ENCODE assay signal across 8 cellular contexts in genomic region chr9:107749787-107750444, GRCh38.
DNase-seq lines count a peak whose midpoint lies in the region; ATAC-seq, FAIRE-seq and TF ChIP-seq lines count a peak whose summit lies in the region.

No MANE protein-coding gene starts in this region.

- H2BK12ac ChIP-seq in H1 (ENCODE audit: low read depth, low read length), result peak overlapping the region; percentile 91; the same call in 1 of the 2 replicates
- peak overlapping the region; percentile 88 to 97 for H2BK12ac ChIP-seq in mesenchymal stem cell (ENCODE audit: low read length in 2 of 2)

- 0 out of 2 replicates have a peak overlapping the region, but pooled peaks have one; percentile 63 for H2AFZ ChIP-seq in H1 (ENCODE audit: low read length)
- H2AFZ ChIP-seq in mesenchymal stem cell (ENCODE audit: low read depth, low read length), result peak overlapping the region; percentile 88

- peak overlapping the region; percentile 81 for H3K18ac ChIP-seq in H1 (ENCODE audit: extremely low read depth, low read length)
- peak overlapping the region; percentile 61 to 77 for H3K18ac ChIP-seq in mesenchymal stem cell (ENCODE audit: low read depth in 1 of 2, low read length in 2 of 2)

- no peaks in the 10 kb centered on the region for H3K27me3 ChIP-seq in H1 (replicated peaks in 1 of 4; ENCODE audit: control insufficient read depth in 3 of 4, extremely low read depth in 1 of 4, insufficient read depth in 3 of 4, low read length in 3 of 4)
- H3K27me3 ChIP-seq in mesenchymal stem cell (ENCODE audit: control insufficient read depth in 1 of 2, insufficient read depth in 1 of 2, low read length in 2 of 2), result no peaks in the 10 kb centered on the region
- no peaks in the 10 kb centered on the region for H3K27me3 ChIP-seq in vagina

- peak overlapping the region; percentile 27 for H4K91ac ChIP-seq in H1 (replicated peaks; ENCODE audit: insufficient read length, low read length)
- H4K91ac ChIP-seq in mesenchymal stem cell (ENCODE audit: low read length), result peak overlapping the region; percentile 93

- H3K4me2 ChIP-seq in H1 (ENCODE audit: insufficient read depth in 1 of 2, low read depth in 2 of 2, low read length in 2 of 2) (no peak overlapping the region), mesenchymal stem cell (ENCODE audit: low read length, poor library complexity, severe bottlenecking) (no peak overlapping the region)

- H2AK5ac ChIP-seq in H1 (ENCODE audit: low read depth, low read length) (peak overlapping the region; percentile 91), mesenchymal stem cell (ENCODE audit: low read length, severe bottlenecking) (peak overlapping the region; percentile 11)

- intact Hi-C loops in vagina (cut with DNase I), result loop anchor here (5.0 kb wide), 1 partner anchor 258 kb away; no protein-coding TSS in a partner anchor

- peak in 1 of 2 experiments; percentile 47; a peak in 1 of 3 replicates for TF ChIP-seq POLR2A in H1 (IDR thresholded peaks at IDR 0.05; ENCODE audit: control extremely low read depth in 1 of 2, low read depth in 2 of 2, low read length in 2 of 2)
- TF ChIP-seq POLR2A in vagina (IDR thresholded peaks at IDR 0.05), result no peak

- H3K79me1 ChIP-seq in H1 (ENCODE audit: low read depth, low read length) (no peaks in the 10 kb centered on the region), mesenchymal stem cell (replicated peaks; ENCODE audit: low read length, poor library complexity, severe bottlenecking) (no peaks in the 10 kb centered on the region)

- DNase-seq in GM04503 (ENCODE audit: low read depth), result peak; percentile 88
- peak; percentile 55 for DNase-seq in NOMO-1 treated with dmso at 0.1 percent for 144 hours (lab: John Stamatoyannopoulos, UW; ENCODE audit: unreplicated experiment)
- DNase-seq in H1 (ENCODE audit: low read depth in 1 of 2, low spot score in 2 of 2), result peak in 1 of 2 experiments; percentile 53
- peak; percentile 87 for DNase-seq in mesenchymal stem cell
- DNase-seq in vagina (ENCODE audit: extremely low spot score in 2 of 2), result peak in 1 of 2 donors; percentile 97
- DNase-seq in NCI-H1694 (lab: John Stamatoyannopoulos, UW), result no peak
- no peak for DNase-seq in retina

- TF ChIP-seq CTCF in H1 (IDR thresholded peaks at IDR 0.05; ENCODE audit: control extremely low read depth in 1 of 3, insufficient read depth in 1 of 3, low read depth in 1 of 3, low read length in 3 of 3), result no peak
- TF ChIP-seq CTCF in vagina (IDR thresholded peaks at IDR 0.05), result no peak

- peak overlapping the region; percentile 73 for H2BK5ac ChIP-seq in H1 (ENCODE audit: low read depth, low read length)
- H2BK5ac ChIP-seq in mesenchymal stem cell (ENCODE audit: low read depth, low read length, poor library complexity, severe bottlenecking), result peak overlapping the region; percentile 53

- H2BK15ac ChIP-seq in H1 (ENCODE audit: low read length) (no peak overlapping the region), mesenchymal stem cell (ENCODE audit: low read depth, poor library complexity, severe bottlenecking) (peak overlapping the region; percentile 60)

- no peak overlapping the region for H4K8ac ChIP-seq in H1 (ENCODE audit: extremely low read depth, insufficient read depth, low read length)
- H4K8ac ChIP-seq in mesenchymal stem cell (ENCODE audit: low read length), result peak overlapping the region; percentile 69

- H3K4me3 ChIP-seq in H1 (ENCODE audit: extremely low read depth in 1 of 4, insufficient read depth in 2 of 4, low read depth in 3 of 4, low read length in 4 of 4) (no peak overlapping the region), mesenchymal stem cell (ENCODE audit: insufficient read depth in 1 of 2, low read depth in 1 of 2, low read length in 2 of 2) (peak overlapping the region; percentile 20 to 24), vagina (no peak overlapping the region)

- CTCF ChIA-PET in H1 (lab: Charles Lee; ENCODE audit: partially characterized antibody), result interaction anchor here (0.9 kb wide), 1 partner anchor 10 kb away, joined by 3 read pairs; no protein-coding TSS in a partner anchor

- H3K4me1 ChIP-seq in H1 (replicated peaks in 1 of 4; ENCODE audit: control insufficient read depth in 3 of 4, insufficient read depth in 4 of 4, low read length in 3 of 4), result peaks cover 0 to 5% (median 2%) of the 10 kb centered on the region in 4 experiments; a peak in 3 of 7 replicates
- H3K4me1 ChIP-seq in mesenchymal stem cell (ENCODE audit: control insufficient read depth, insufficient read depth, low read depth, low read length), result peaks cover 12% of the 10 kb centered on the region
- H3K4me1 ChIP-seq in vagina, result peaks cover 35% of the 10 kb centered on the region

- H4K5ac ChIP-seq in H1 (ENCODE audit: insufficient read length, low read depth, low read length), result peak overlapping the region; percentile 18

- no peak overlapping the region; a peak in 2 of 7 replicates for H3K9ac ChIP-seq in H1 (replicated peaks in 1 of 4; ENCODE audit: extremely low read depth in 1 of 4, low read depth in 3 of 4, low read length in 3 of 4)
- peak overlapping the region; percentile 87 for H3K9ac ChIP-seq in mesenchymal stem cell (ENCODE audit: low read length)

- H3K23ac ChIP-seq in H1 (ENCODE audit: insufficient read length) (no peak overlapping the region), mesenchymal stem cell (ENCODE audit: low read length in 2 of 2) (no peak overlapping the region)

- 77% methylated on average over 4 of the region's 5 CpGs; no CpG with 5 or more reads in 1 of the 2 experiments for WGBS in H1 (ENCODE audit: extremely low coverage in 1 of 2, insufficient coverage in 1 of 2, insufficient read length in 1 of 2, insufficient replicate concordance in 2 of 2, low coverage in 1 of 2, low lambda C conversion rate in 2 of 2, missing lambda C conversion rate in 1 of 2), 2 experiments
- 74% methylated on average over 5 of the region's 5 CpGs for WGBS in mesenchymal stem cell

- peak overlapping the region; percentile 88 for H2BK20ac ChIP-seq in H1 (ENCODE audit: low read length)

- H3K4ac ChIP-seq in H1 (replicated peaks; ENCODE audit: insufficient read length, low read depth, low read length), result peak overlapping the region; percentile 44
- H3K4ac ChIP-seq in mesenchymal stem cell (ENCODE audit: low read depth in 1 of 2, low read length in 2 of 2), result peak overlapping the region; percentile 9 to 93

- H3K36me3 ChIP-seq in H1 (ENCODE audit: control insufficient read depth in 2 of 4, insufficient read depth in 4 of 4, low read length in 3 of 4) (no peaks in the 10 kb centered on the region), mesenchymal stem cell (ENCODE audit: control insufficient read depth in 1 of 2, insufficient read depth in 2 of 2, low read depth in 1 of 2, low read length in 2 of 2) (no peaks in the 10 kb centered on the region), vagina (no peaks in the 10 kb centered on the region)

- H3K9me3 ChIP-seq in H1 (ENCODE audit: insufficient read depth in 2 of 2, low read depth in 1 of 2, low read length in 1 of 2), result no peaks in the 10 kb centered on the region
- no peaks in the 10 kb centered on the region for H3K9me3 ChIP-seq in mesenchymal stem cell (ENCODE audit: control insufficient read depth, low read length)
- H3K9me3 ChIP-seq in vagina, result no peaks in the 10 kb centered on the region

- H2BK120ac ChIP-seq in H1 (replicated peaks; ENCODE audit: low read depth, low read length), result no peak overlapping the region
- peak overlapping the region; percentile 42 for H2BK120ac ChIP-seq in mesenchymal stem cell (ENCODE audit: low read depth, low read length)

- H4K20me1 ChIP-seq in H1 (replicated peaks in 1 of 2; ENCODE audit: control insufficient read depth in 1 of 2, insufficient read depth in 2 of 2, low read length in 2 of 2), result no peaks in the 10 kb centered on the region

- FAIRE-seq in H1 (lab: Jason Lieb, UNC), result no peak

- H3K79me2 ChIP-seq in H1 (ENCODE audit: control insufficient read depth in 1 of 2, insufficient read depth in 2 of 2, low read length in 2 of 2), result no peaks in the 10 kb centered on the region

- H3K27ac ChIP-seq in H1 (ENCODE audit: low read depth, low read length) (no peak overlapping the region), mesenchymal stem cell (ENCODE audit: low read length, poor library complexity, severe bottlenecking) (peak overlapping the region; percentile 59), vagina (peak overlapping the region; percentile 81)

- no peak for TF ChIP-seq RAD21 in H1 (IDR thresholded peaks at IDR 0.05 in 1 of 2, conservative IDR thresholded peaks at IDR 0.05 in 1 of 2; ENCODE audit: low read depth in 2 of 2, low read length in 2 of 2)

- no peaks in the 10 kb centered on the region; the same call in 1 of the 2 replicates for H3K23me2 ChIP-seq in H1 (ENCODE audit: low read depth, low read length)

- no peak for TF ChIP-seq EP300 in H1 (IDR thresholded peaks at IDR 0.05; ENCODE audit: borderline replicate concordance in 1 of 2, low read depth in 2 of 2, low read length in 2 of 2)

- ATAC-seq in HG03378 (IDR thresholded peaks at IDR 0.05; ENCODE audit: unreplicated experiment), result no peak

- no peak overlapping the region for H3K14ac ChIP-seq in H1 (ENCODE audit: insufficient read length)
- peak overlapping the region in 1 of 2 experiments; percentile 55 for H3K14ac ChIP-seq in mesenchymal stem cell (ENCODE audit: low read length in 2 of 2)

- POLR2A ChIA-PET in H1 (lab: Charles Lee; ENCODE audit: partially characterized antibody), result interaction anchor here (1.4 kb wide), 1 partner anchor 10 kb away, joined by 3 read pairs; no protein-coding TSS in a partner anchor

- no peak overlapping the region for H3K56ac ChIP-seq in H1 (replicated peaks; ENCODE audit: insufficient read length, low read depth, low read length)

TF ChIP-seq in H1, 55 proteins besides CTCF, POLR2A, EP300 and RAD21:
- TF ChIP-seq TBP (IDR thresholded peaks at IDR 0.05; ENCODE audit: low read depth, low read length), result no peak
- TF ChIP-seq JUND (IDR thresholded peaks at IDR 0.05; ENCODE audit: low read length), result peak; percentile 49; the same call in 1 of the 2 replicates
- TF ChIP-seq MAX (IDR thresholded peaks at IDR 0.05), result peak; percentile 84
- TF ChIP-seq GABPA (IDR thresholded peaks at IDR 0.05; ENCODE audit: borderline replicate concordance, insufficient read depth, low read length), result no peak
- TF ChIP-seq CEBPB (IDR thresholded peaks at IDR 0.05; ENCODE audit: low read depth, low read length), result peak; percentile 91
- TF ChIP-seq SP4 (IDR thresholded peaks at IDR 0.05; ENCODE audit: low read length), result no peak
- TF ChIP-seq EGR1 (IDR thresholded peaks at IDR 0.05; ENCODE audit: borderline replicate concordance, low read depth, low read length), result 0 out of 2 replicates have a peak, but pooled peaks have one; percentile 17

Comparison
In these comparisons a context has a peak if more than half of its experiments do, and no peak if none do; other contexts are left out.
1. DNase-seq: peak in GM04503 (single experiment), NOMO-1 treated with dmso at 0.1 percent for 144 hours (single experiment) and mesenchymal stem cell (single experiment); none in NCI-H1694 (single experiment) and retina (single experiment).
2. H3K4me3 ChIP-seq: peak in mesenchymal stem cell (2 of 2); none in H1 (0 of 4) and vagina (0 of 2).